ENCODE assay signal across 10 cellular contexts in the genomic region with DNA sequence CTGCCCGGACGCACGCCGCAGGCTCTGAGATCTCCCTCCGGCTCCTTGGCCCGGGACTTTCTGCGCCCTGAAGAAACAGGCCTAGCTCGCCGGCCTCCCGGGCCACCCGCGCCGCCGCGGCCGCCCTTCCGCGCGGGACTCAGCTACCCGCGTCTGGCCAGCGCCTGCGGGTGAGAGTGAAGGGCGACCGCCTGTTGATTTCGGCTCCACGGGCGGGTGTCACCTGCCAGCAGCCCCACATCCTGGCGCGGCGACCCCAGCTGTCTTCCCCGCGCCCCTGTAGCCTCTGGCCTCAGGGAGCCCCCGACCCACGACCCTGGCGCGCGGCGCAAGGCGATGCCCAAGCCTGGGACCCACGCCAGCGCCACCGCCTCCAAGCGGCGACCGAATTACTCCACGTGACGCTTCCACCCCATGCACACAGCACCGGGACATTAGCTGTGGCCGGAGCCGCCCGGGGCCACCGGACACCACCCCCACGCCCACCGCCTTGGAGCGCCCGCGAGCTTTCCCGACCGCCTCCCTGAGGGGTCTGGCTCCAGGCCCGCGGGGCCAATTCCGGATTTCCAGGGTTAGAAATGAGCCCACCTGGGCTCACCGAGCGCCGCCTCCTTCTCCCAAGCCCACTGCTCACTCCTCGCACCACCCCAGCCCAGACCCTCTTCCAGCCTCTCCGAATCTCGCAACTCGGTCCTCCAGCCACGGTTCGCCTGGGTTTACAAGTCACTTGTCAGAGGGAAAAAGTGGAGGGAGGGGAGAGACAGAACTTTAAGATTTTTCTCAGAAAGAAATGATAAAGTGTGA. TPM values are rescaled to one million over a fixed set of nuclear protein-coding genes. Genes with fewer than 3 reads are reported as not detected.
DNase-seq lines count a peak whose midpoint lies in the region; ATAC-seq, FAIRE-seq and TF ChIP-seq lines count a peak whose summit lies in the region.
"Had no signal": no experiment of that assay in that cellular context is flagged by ENCODE, and none has a peak within 500 bp of the region (broad histone marks: within the 10 kb centered on the region; RNA-seq: fewer than 3 reads in every experiment).

No MANE protein-coding gene starts in this region.

- ATAC-seq in HG03342 (IDR thresholded peaks at IDR 0.05; ENCODE audit: unreplicated experiment): no peak
- ATAC-seq: GM12878 had no signal

- H3K36me3 Mint-ChIP-seq in CD4-positive, alpha-beta memory T cell: no peaks in the 10 kb centered on the region

- no peak overlapping the region for H4K5ac ChIP-seq in H1 (ENCODE audit: insufficient read length, low read depth, low read length)

- H2BK120ac ChIP-seq in H1 (replicated peaks; ENCODE audit: low read depth, low read length): no peak overlapping the region

- no peak overlapping the region for H4K91ac ChIP-seq in H1 (replicated peaks; ENCODE audit: insufficient read length, low read length)

- no peak for TF ChIP-seq RAD21 in H1 (IDR thresholded peaks at IDR 0.05 in 1 of 2, conservative IDR thresholded peaks at IDR 0.05 in 1 of 2; ENCODE audit: low read depth in 2 of 2, low read length in 2 of 2)

- H2BK15ac ChIP-seq in H1 (ENCODE audit: low read length): no peak overlapping the region

- no peak overlapping the region for H3K56ac ChIP-seq in H1 (replicated peaks; ENCODE audit: insufficient read length, low read depth, low read length)

- peaks cover 24% of the 10 kb centered on the region for H3K27me3 ChIP-seq in BJ (ENCODE audit: control insufficient read depth, insufficient read depth, low read length)
- peaks cover 99% of the 10 kb centered on the region for H3K27me3 ChIP-seq in H7 (ENCODE audit: control insufficient read depth, insufficient read depth, low read length)
- peaks cover 71 to 97% (median 91%) of the 10 kb centered on the region in 4 experiments for H3K27me3 ChIP-seq in H1 (replicated peaks in 1 of 4; ENCODE audit: control insufficient read depth in 3 of 4, extremely low read depth in 1 of 4, insufficient read depth in 3 of 4, low read length in 3 of 4)
- peaks cover 60% of the 10 kb centered on the region for H3K27me3 ChIP-seq in osteoblast (ENCODE audit: insufficient read depth, low read length)
- no peaks in the 10 kb centered on the region for H3K27me3 ChIP-seq in CD4-positive, alpha-beta memory T cell (ENCODE audit: insufficient read depth, low read length)

- no peak overlapping the region; the same call in 1 of the 2 replicates for H3K18ac ChIP-seq in H1 (ENCODE audit: extremely low read depth, low read length)

- H3K4me1 ChIP-seq in H1 (replicated peaks in 1 of 4; ENCODE audit: control insufficient read depth in 3 of 4, insufficient read depth in 4 of 4, low read length in 3 of 4) (peaks cover 4 to 22% (median 12%) of the 10 kb centered on the region in 4 experiments), osteoblast (ENCODE audit: insufficient read depth, low read length) (no peaks in the 10 kb centered on the region)
- no peaks in the 10 kb centered on the region for H3K4me1 ChIP-seq in CD4-positive, alpha-beta memory T cell (ENCODE audit: insufficient read depth, low read length)

- H3K23me2 ChIP-seq in H1 (ENCODE audit: low read depth, low read length): peaks cover 8% of the 10 kb centered on the region; the same call in 1 of the 2 replicates

- 6% methylated on average over 16 of the region's 72 CpGs; no CpG with 5 or more reads in 1 of the 2 experiments for WGBS in H1 (ENCODE audit: extremely low coverage in 1 of 2, insufficient coverage in 1 of 2, insufficient read length in 1 of 2, insufficient replicate concordance in 2 of 2, low coverage in 1 of 2, low lambda C conversion rate in 2 of 2, missing lambda C conversion rate in 1 of 2), 2 experiments

- H2AK5ac ChIP-seq in H1 (ENCODE audit: low read depth, low read length): no peak overlapping the region

- H4K20me1 ChIP-seq in H1 (replicated peaks in 1 of 2; ENCODE audit: control insufficient read depth in 1 of 2, insufficient read depth in 2 of 2, low read length in 2 of 2): peaks cover 4% of the 10 kb centered on the region in 2 experiments
- no peaks in the 10 kb centered on the region for H4K20me1 ChIP-seq in osteoblast (ENCODE audit: insufficient read depth, low read length)

- H3K9me3 ChIP-seq in H1 (ENCODE audit: insufficient read depth in 2 of 2, low read depth in 1 of 2, low read length in 1 of 2): no peaks in the 10 kb centered on the region
- H3K9me3 ChIP-seq in osteoblast (ENCODE audit: low read depth, low read length): no peaks in the 10 kb centered on the region
- no peaks in the 10 kb centered on the region for H3K9me3 ChIP-seq in CD4-positive, alpha-beta memory T cell (ENCODE audit: control insufficient read depth in 1 of 2, low read length in 2 of 2)

- peaks cover 0 to 4% (median 0%) of the 10 kb centered on the region in 8 donors for H3K9me3 Mint-ChIP-seq in CD4-positive, alpha-beta memory T cell

- no peak overlapping the region for H3K9ac ChIP-seq in H1 (replicated peaks in 1 of 4; ENCODE audit: extremely low read depth in 1 of 4, low read depth in 3 of 4, low read length in 3 of 4)

- intact Hi-C loops in CD4-positive, alpha-beta memory T cell (cut with micrococcal nuclease): no loop called here

- CTCF ChIA-PET in BJ (lab: Yijun Ruan, JAX): interaction anchor here (0.5 kb wide), 1 partner anchor 14 kb away, joined by 3 read pairs; no protein-coding TSS in a partner anchor
- CTCF ChIA-PET in H1 (lab: Charles Lee; ENCODE audit: partially characterized antibody): no interaction called here
- CTCF ChIA-PET in CD4-positive, alpha-beta memory T cell (lab: Charles Lee; ENCODE audit: partially characterized antibody): interaction anchor here (1.2 kb wide), 1 partner anchor 166 kb away, joined by 3 read pairs; no protein-coding TSS in a partner anchor

- no peak for TF ChIP-seq POLR2A in H1 (IDR thresholded peaks at IDR 0.05; ENCODE audit: control extremely low read depth in 1 of 2, low read depth in 2 of 2, low read length in 2 of 2)

- H3K27ac Mint-ChIP-seq in CD4-positive, alpha-beta memory T cell: no peak overlapping the region

- H3K4ac ChIP-seq in H1 (replicated peaks; ENCODE audit: insufficient read length, low read depth, low read length): no peak overlapping the region

- no peak overlapping the region for H3K23ac ChIP-seq in H1 (ENCODE audit: insufficient read length)

- POLR2A ChIA-PET in BJ (lab: Charles Lee) (interaction anchor here (0.6 kb wide), 1 partner anchor 9 kb away, joined by 3 read pairs; no protein-coding TSS in a partner anchor), H1 (lab: Charles Lee; ENCODE audit: partially characterized antibody) (interaction anchor here (0.9 to 1.7 kb wide), 2 partner anchors 10 to 15 kb away, joined by 3 read pairs; partner anchors contain the start of gene ARX)
- POLR2A ChIA-PET in CD4-positive, alpha-beta memory T cell (lab: Charles Lee; ENCODE audit: partially characterized antibody): no interaction called here

- no peak overlapping the region for H2BK20ac ChIP-seq in H1 (ENCODE audit: low read length)

- H3K4me3 ChIP-seq in BJ (ENCODE audit: low read depth, low read length) (peak overlapping the region; percentile 8), H7 (ENCODE audit: insufficient read depth, low read depth, low read length) (peak overlapping the region; percentile 17), H1 (ENCODE audit: extremely low read depth in 1 of 4, insufficient read depth in 2 of 4, low read depth in 3 of 4, low read length in 4 of 4) (peak overlapping the region in 2 of 4 experiments; percentile 10 to 51; a peak in 2 of 8 replicates), osteoblast (ENCODE audit: insufficient read depth, low read length) (peak overlapping the region; percentile 30)
- no peak overlapping the region for H3K4me3 ChIP-seq in CD4-positive, alpha-beta memory T cell (ENCODE audit: low read length in 2 of 2)
- H3K4me3 ChIP-seq: GM12878 had no signal

- H3K4me3 Mint-ChIP-seq in CD4-positive, alpha-beta memory T cell: peak overlapping the region in 4 of 8 donors; percentile 20 to 47 (median 36)

- H3K36me3 ChIP-seq in BJ (ENCODE audit: control insufficient read depth, insufficient read depth, low read length) (no peaks in the 10 kb centered on the region), H7 (replicated peaks; ENCODE audit: control insufficient read depth, insufficient read depth, low read length) (no peaks in the 10 kb centered on the region), H1 (ENCODE audit: control insufficient read depth in 2 of 4, insufficient read depth in 4 of 4, low read length in 3 of 4) (peaks cover 0 to 11% (median 0%) of the 10 kb centered on the region in 4 experiments; a peak in 2 of 8 replicates), osteoblast (ENCODE audit: insufficient read depth, low read length) (no peaks in the 10 kb centered on the region)
- H3K36me3 ChIP-seq in CD4-positive, alpha-beta memory T cell (ENCODE audit: insufficient read depth, low read length): no peaks in the 10 kb centered on the region

- H4K8ac ChIP-seq in H1 (ENCODE audit: extremely low read depth, insufficient read depth, low read length): 0 out of 2 replicates have a peak overlapping the region, but pooled peaks have one; percentile 5

- peaks cover 26 to 34% of the 10 kb centered on the region in 2 donors for H3K27me3 Mint-ChIP-seq in CD4-positive, alpha-beta memory T cell

- no peak for TF ChIP-seq EP300 in H1 (IDR thresholded peaks at IDR 0.05; ENCODE audit: borderline replicate concordance in 1 of 2, low read depth in 2 of 2, low read length in 2 of 2)

- H3K4me2 ChIP-seq in H1 (ENCODE audit: insufficient read depth in 1 of 2, low read depth in 2 of 2, low read length in 2 of 2): peak overlapping the region; percentile 65 to 70
- H3K4me2 ChIP-seq in osteoblast (ENCODE audit: insufficient read depth, low read length): peak overlapping the region; percentile 50

- H3K14ac ChIP-seq in H1 (ENCODE audit: insufficient read length): no peak overlapping the region

- TF ChIP-seq CTCF in BJ (IDR thresholded peaks at IDR 0.05; ENCODE audit: insufficient read depth, low read depth, low read length) (no peak), H1 (IDR thresholded peaks at IDR 0.05; ENCODE audit: control extremely low read depth in 1 of 3, insufficient read depth in 1 of 3, low read depth in 1 of 3, low read length in 3 of 3) (no peak), osteoblast (IDR thresholded peaks at IDR 0.05; ENCODE audit: extremely low read depth, low read depth, low read length) (no peak)

- H2BK5ac ChIP-seq in H1 (ENCODE audit: low read depth, low read length): no peak overlapping the region

- H2AFZ ChIP-seq in H1 (ENCODE audit: low read length): no peak overlapping the region
- H2AFZ ChIP-seq in osteoblast (ENCODE audit: low read length): no peak overlapping the region

- no peak for FAIRE-seq in H1 (lab: Jason Lieb, UNC)
- FAIRE-seq: GM12878 had no signal

- H3K79me1 ChIP-seq in H1 (ENCODE audit: low read depth, low read length): no peaks in the 10 kb centered on the region

- no peak for DNase-seq in BJ (ENCODE audit: low read depth)
- peak; percentile 74 for DNase-seq in H7
- no peak for DNase-seq in H1 (ENCODE audit: low read depth in 1 of 2, low spot score in 2 of 2)
- peak; percentile 92 for DNase-seq in osteoblast (ENCODE audit: insufficient read length, low spot score, missing footprints)
- DNase-seq in DMS79 (lab: John Stamatoyannopoulos, UW): no peak
- no peak for DNase-seq in CD4-positive, alpha-beta memory T cell
- DNase-seq: DMS79 treated with DMSO at 0.1 percent for 48 hours, NCI-H526 treated with DMSO at 0.1 percent for 48 hours had no signal

- H2BK12ac ChIP-seq in H1 (ENCODE audit: low read depth, low read length): no peak overlapping the region

- H3K79me2 ChIP-seq in H1 (ENCODE audit: control insufficient read depth in 1 of 2, insufficient read depth in 2 of 2, low read length in 2 of 2) (no peaks in the 10 kb centered on the region), osteoblast (ENCODE audit: insufficient read depth, low read length) (no peaks in the 10 kb centered on the region)

- H3K27ac ChIP-seq in H1 (ENCODE audit: low read depth, low read length) (no peak overlapping the region), osteoblast (ENCODE audit: low read depth, low read length) (no peak overlapping the region)
- H3K27ac ChIP-seq in CD4-positive, alpha-beta memory T cell (ENCODE audit: low read depth, low read length): no peak overlapping the region

- peaks cover 9 to 29% (median 15%) of the 10 kb centered on the region in 4 donors for H3K4me1 Mint-ChIP-seq in CD4-positive, alpha-beta memory T cell

RNA-seq across cellular contexts. Expression of gene ARX, which starts 10.2 kb away (rescaled TPM):
- polyA plus RNA-seq in BJ (2011; rRNA removed) (not detected in 2 replicates), H1 (2011; rRNA removed) (0.05 TPM in 1 of 2 replicates, not detected in the other)
- not detected in 2 replicates for polyA minus RNA-seq in BJ (2011; rRNA and poly(A)+ RNA removed)
- not detected in 2 replicates for total RNA-seq in H7 (2014; rRNA removed; shearing (Covaris generic))
- total RNA-seq in H1 (2021; fragmentation: NEBNext Ultra II Directional; extraction: Animal tissue kit (Norgen Biotek cat#: 25700)): not detected in 2 replicates
- polyA plus RNA-seq in H1 (2011; cell fraction: cytosol; rRNA removed): 0.04 TPM
- 0.07 TPM for polyA plus RNA-seq in H1 (2011; cell fraction: nucleus; rRNA removed)
- not detected in 4 replicates for polyA plus RNA-seq in H1 (2012, experiment 1 of 2)
- polyA plus RNA-seq in H1 (2012, experiment 2 of 2): not detected
- 0.06 TPM for polyA plus RNA-seq in H1 (2013, experiment 1 of 2)
- not detected for polyA plus RNA-seq in H1 (2013, experiment 2 of 2)
- not detected in 2 replicates for polyA minus RNA-seq in H1 (2011; rRNA and poly(A)+ RNA removed)
- polyA minus RNA-seq in H1 (2011; cell fraction: cytosol; rRNA and poly(A)+ RNA removed): not detected
- not detected for polyA minus RNA-seq in H1 (2011; cell fraction: nucleus; rRNA and poly(A)+ RNA removed)
- total RNA-seq in osteoblast: not detected in 2 replicates
- not detected for total RNA-seq in CD4-positive, alpha-beta memory T cell
- polyA plus RNA-seq in CD4-positive, alpha-beta memory T cell: not detected
- total RNA-seq: GM12878 had no signal

Comparison
In these comparisons a context has a peak if more than half of its experiments do, and no peak if none do; other contexts are left out.
1. DNase-seq: peak in H7 (single experiment) and osteoblast (single experiment); none in BJ (single experiment), H1 (0 of 2), DMS79 (single experiment) and CD4-positive, alpha-beta memory T cell (0 of 5).
2. H3K4me3 ChIP-seq: peak in BJ (single experiment), H7 (single experiment) and osteoblast (single experiment); none in CD4-positive, alpha-beta memory T cell (0 of 2).